ENCODE assay signal across 24 cellular contexts in genomic region chr19:6230991-6231448, GRCh38. TPM values are rescaled to one million over a fixed set of nuclear protein-coding genes. Genes with fewer than 3 reads are reported as not detected.
DNase-seq lines count a peak whose midpoint lies in the region; ATAC-seq and TF ChIP-seq lines count a peak whose summit lies in the region.
"Had no signal": no experiment of that assay in that cellular context is flagged by ENCODE, and none has a peak within 500 bp of the region (broad histone marks: within the 10 kb centered on the region; RNA-seq: fewer than 3 reads in every experiment).

No MANE protein-coding gene starts in this region.

- peaks cover 34 to 77% (median 35%) of the 10 kb centered on the region in 3 donors for H3K4me1 ChIP-seq in esophagus squamous epithelium

- WGBS in esophagus squamous epithelium, 2 donors = 83 to 90% methylated on average over 6 to 7 of the region's 17 CpGs

- H3K9me3 Mint-ChIP-seq in natural killer cell = no peaks in the 10 kb centered on the region
- H3K9me3 Mint-ChIP-seq in natural killer cell treated with Interleukin-12 subunit alpha and Interleukin-12 subunit beta and Interleukin-15 and Interleukin-18, amount 100 ng/mL, for 72 hours = no peaks in the 10 kb centered on the region
- no peaks in the 10 kb centered on the region for H3K9me3 Mint-ChIP-seq in brain
- no peaks in the 10 kb centered on the region for H3K9me3 Mint-ChIP-seq in mesothelial cell of epicardium
- H3K9me3 Mint-ChIP-seq: stimulated activated memory B cell treated with anti-CD40 and anti-IgM and Interleukin-4, amounts not matched to agents 10 μg/mL and 1 μg/mL and 100 μg/mL, for 72 hours had no signal

- ATAC-seq in natural killer cell (peak in 1 of 3 donors; percentile 68), GM21515 (IDR thresholded peaks at IDR 0.05; ENCODE audit: unreplicated experiment) (no peak)
- no peak for ATAC-seq in natural killer cell treated with Interleukin-12 subunit alpha and Interleukin-12 subunit beta and Interleukin-15 and Interleukin-18, amount 100 ng/mL, for 72 hours
- ATAC-seq: stimulated activated memory B cell treated with anti-CD40 and anti-IgM and Interleukin-4, amounts not matched to agents 10 μg/mL and 1 μg/mL and 100 μg/mL, for 72 hours had no signal

- no peaks in the 10 kb centered on the region for H3K9me3 ChIP-seq in esophagus squamous epithelium
- H3K9me3 ChIP-seq: Peyer's patch, SJSA1, vagina had no signal

- no peak for TF ChIP-seq CTCF in natural killer cell (IDR thresholded peaks at IDR 0.05)
- no peak for TF ChIP-seq CTCF in brain (conservative IDR thresholded peaks at IDR 0.05)
- TF ChIP-seq CTCF in mesothelial cell of epicardium (IDR thresholded peaks at IDR 0.05; ENCODE audit: unreplicated experiment) = no peak
- TF ChIP-seq CTCF in esophagus squamous epithelium (IDR thresholded peaks at IDR 0.05) = no peak

- peak overlapping the region; percentile 7 for H3K4me3 Mint-ChIP-seq in natural killer cell
- no peak overlapping the region for H3K4me3 Mint-ChIP-seq in natural killer cell treated with Interleukin-12 subunit alpha and Interleukin-12 subunit beta and Interleukin-15 and Interleukin-18, amount 100 ng/mL, for 72 hours
- no peak overlapping the region for H3K4me3 Mint-ChIP-seq in brain
- no peak overlapping the region for H3K4me3 Mint-ChIP-seq in mesothelial cell of epicardium
- H3K4me3 Mint-ChIP-seq: CD4-positive, CD25-positive, alpha-beta regulatory T cell; stimulated activated memory B cell treated with anti-CD40 and anti-IgM and Interleukin-4, amounts not matched to agents 10 μg/mL and 1 μg/mL and 100 μg/mL, for 72 hours had no signal

- no peak overlapping the region for H3K4me3 ChIP-seq in esophagus squamous epithelium
- H3K4me3 ChIP-seq: GM23248, Peyer's patch, SJSA1, smooth muscle cell, vagina had no signal

- H3K27me3 Mint-ChIP-seq in natural killer cell (ENCODE audit: low read depth in 2 of 2) = no peaks in the 10 kb centered on the region
- H3K27me3 Mint-ChIP-seq in natural killer cell treated with Interleukin-12 subunit alpha and Interleukin-12 subunit beta and Interleukin-15 and Interleukin-18, amount 100 ng/mL, for 72 hours = no peaks in the 10 kb centered on the region
- no peaks in the 10 kb centered on the region for H3K27me3 Mint-ChIP-seq in brain
- H3K27me3 Mint-ChIP-seq in mesothelial cell of epicardium (ENCODE audit: low read depth) = no peaks in the 10 kb centered on the region
- H3K27me3 Mint-ChIP-seq: CD4-positive, CD25-positive, alpha-beta regulatory T cell; stimulated activated memory B cell treated with anti-CD40 and anti-IgM and Interleukin-4, amounts not matched to agents 10 μg/mL and 1 μg/mL and 100 μg/mL, for 72 hours had no signal

- no peak for TF ChIP-seq POLR2A in esophagus squamous epithelium (IDR thresholded peaks at IDR 0.05)

- H3K36me3 Mint-ChIP-seq in natural killer cell (no peaks in the 10 kb centered on the region), brain (peaks cover 19% of the 10 kb centered on the region), mesothelial cell of epicardium (peaks cover 14% of the 10 kb centered on the region)
- H3K36me3 Mint-ChIP-seq in natural killer cell treated with Interleukin-12 subunit alpha and Interleukin-12 subunit beta and Interleukin-15 and Interleukin-18, amount 100 ng/mL, for 72 hours = no peaks in the 10 kb centered on the region

- H3K27ac Mint-ChIP-seq in natural killer cell (peak overlapping the region; percentile 10 to 76), brain (peak overlapping the region in 3 of 5 experiments; percentile 4 to 61 (median 42)), mesothelial cell of epicardium (peak overlapping the region; percentile 10)
- peak overlapping the region in 1 of 2 donors; percentile 33 for H3K27ac Mint-ChIP-seq in natural killer cell treated with Interleukin-12 subunit alpha and Interleukin-12 subunit beta and Interleukin-15 and Interleukin-18, amount 100 ng/mL, for 72 hours
- H3K27ac Mint-ChIP-seq: stimulated activated memory B cell treated with anti-CD40 and anti-IgM and Interleukin-4, amounts not matched to agents 10 μg/mL and 1 μg/mL and 100 μg/mL, for 72 hours had no signal

- intact Hi-C loops in natural killer cell (cut with micrococcal nuclease) = no loop called here
- intact Hi-C loops in esophagus squamous epithelium (cut with DNase I) = no loop called here

- DNase-seq in natural killer cell (no peak), mesothelial cell of epicardium (ENCODE audit: low spot score in 2 of 2, unreplicated experiment in 2 of 2) (no peak), AML-193 (lab: John Stamatoyannopoulos, UW) (no peak), esophagus squamous epithelium (lab: John Stamatoyannopoulos, UW) (no peak), EL (no peak)
- DNase-seq in natural killer cell treated with Interleukin-12 subunit alpha and Interleukin-12 subunit beta and Interleukin-15 and Interleukin-18, amount 100 ng/mL, for 72 hours (ENCODE audit: low spot score) = no peak
- DNase-seq: activated CD4-positive, alpha-beta T cell treated with anti-CD3 and anti-CD28 coated beads for 1 hour; activated naive CD4-positive, alpha-beta T cell treated with anti-CD3 and anti-CD28 coated beads, Interleukin-2, amount 50 U/mL, for 16 hours; anterior cingulate cortex; CD4-positive, CD25-positive, alpha-beta regulatory T cell; KG1; NCI-H1694; NCI-H2171 treated with DMSO at 0.1 percent for 48 hours; NCI-H524; retina; stimulated activated CD4-positive, alpha-beta T cell treated with anti-CD3 and anti-CD28 coated beads, Interleukin-2, amount 100 ng/mL, for 48 hours had no signal

- no peak overlapping the region for H3K27ac ChIP-seq in esophagus squamous epithelium
- H3K27ac ChIP-seq: Peyer's patch, SJSA1, vagina had no signal

- H3K4me1 Mint-ChIP-seq in natural killer cell = peaks cover 29 to 60% of the 10 kb centered on the region in 2 donors
- peaks cover 28 to 45% of the 10 kb centered on the region in 2 donors for H3K4me1 Mint-ChIP-seq in natural killer cell treated with Interleukin-12 subunit alpha and Interleukin-12 subunit beta and Interleukin-15 and Interleukin-18, amount 100 ng/mL, for 72 hours (ENCODE audit: low read depth in 2 of 2)
- H3K4me1 Mint-ChIP-seq in brain = peaks cover 65% of the 10 kb centered on the region
- peaks cover 22% of the 10 kb centered on the region for H3K4me1 Mint-ChIP-seq in mesothelial cell of epicardium

- peaks cover 11 to 49% (median 11%) of the 10 kb centered on the region in 3 donors for H3K36me3 ChIP-seq in esophagus squamous epithelium

- no peaks in the 10 kb centered on the region for H3K27me3 ChIP-seq in esophagus squamous epithelium
- H3K27me3 ChIP-seq: Peyer's patch, SJSA1, vagina had no signal

RNA-seq across cellular contexts. Expression of gene MLLT1, which starts 48.8 kb away (rescaled TPM):
- total RNA-seq in natural killer cell (10 to 100 TPM; 30.2 to 43.8 (median 36.6) TPM), mesothelial cell of epicardium (90.5 to 99.8 TPM (median 93.1 TPM) in 3 replicates), esophagus squamous epithelium (10 to 100 TPM; 10.3 to 20.1 (median 12.7) TPM)
- 100 to 1,000 TPM in 1 of 2 donors, 10 to 100 TPM in 1; 44.7 to 104 TPM for total RNA-seq in natural killer cell treated with Interleukin-12 subunit alpha and Interleukin-12 subunit beta and Interleukin-15 and Interleukin-18, amount 100 ng/mL, for 72 hours
- polyA plus RNA-seq in brain (ENCODE audit: insufficient read depth, low read depth, low replicate concordance) = 102 TPM
